In genomic region chr3:108283006-108283405, GRCh38 we compare ENCODE assay signal across 18 cellular contexts.
"Had no signal": no experiment of that assay in that cellular context is flagged by ENCODE, and none has a peak within 500 bp of the region (broad histone marks: within the 10 kb centered on the region; RNA-seq: fewer than 3 reads in every experiment).

No MANE protein-coding gene starts in this region.

- H3K4me3 ChIP-seq: coronary artery, neural progenitor cell, ovary had no signal

- DNase-seq: activated CD4-positive, alpha-beta T cell treated with anti-CD3 and anti-CD28 coated beads, Interleukin-2, amount 10 ng/mL, durations not matched to agents 24 days and 14 days; activated CD4-positive, CD25-positive, alpha-beta regulatory T cell; activated CD8-positive, alpha-beta memory T cell treated with anti-CD3 and anti-CD28 coated beads, Interleukin-2, amount 50 U/mL, for 48 hours; activated gamma-delta T cell; activated T-cell treated with anti-CD3 and anti-CD28 coated beads, Interleukin-2, amount 50 U/mL, for 72 hours; amniotic stem cell; central memory CD4-positive, alpha-beta T cell; effector CD4-positive, alpha-beta T cell; foreskin fibroblast; hippocampal formation; left ventricle myocardium superior; midbrain; ovary; stimulated activated CD4-positive, alpha-beta T cell treated with anti-CD3 and anti-CD28 coated beads, Interleukin-12 subunit alpha, Interleukin-12 subunit beta, amount 100 ng/mL, for 4 hours; stimulated activated CD4-positive, alpha-beta T cell treated with anti-CD3 and anti-CD28 coated beads, Interleukin-2, amount 100 ng/mL, for 24 hours had no signal

- ATAC-seq: activated T-cell treated with anti-CD3 and anti-CD28 coated beads, Interleukin-2, amount 50 U/mL, for 72 hours; left ventricle myocardium superior; stimulated activated effector memory CD8-positive, alpha-beta T cell treated with anti-CD3 and anti-CD28 coated beads, Interleukin-12 subunit alpha, Interleukin-12 subunit beta, amount 100 ng/mL, for 72 hours had no signal
